1 cellular context compared by ENCODE assay signal in the genomic region with DNA sequence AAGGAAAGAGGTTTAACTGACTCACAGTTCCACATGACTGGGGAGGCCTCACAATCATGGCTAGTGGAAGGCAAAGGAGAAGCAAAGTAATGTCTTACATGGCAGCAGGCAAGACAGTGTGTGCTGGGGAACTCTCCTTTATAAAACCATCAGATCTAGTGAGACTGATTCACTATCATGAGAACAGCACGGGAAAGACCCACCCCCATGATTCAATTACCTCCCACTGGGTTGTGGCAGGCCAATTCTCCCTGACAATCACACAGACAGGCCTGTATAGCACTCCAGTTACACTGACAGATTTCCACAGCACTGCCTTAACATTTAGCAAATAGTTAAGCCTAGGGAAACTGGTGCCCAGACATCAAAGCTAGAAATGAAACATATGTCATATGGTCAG.
TF ChIP-seq lines count a peak whose summit lies in the region.

No MANE protein-coding gene starts in this region.

TF ChIP-seq in GM12878, 131 proteins besides CTCF, POLR2A, EP300 and RAD21:
- TF ChIP-seq, protein P1, sequence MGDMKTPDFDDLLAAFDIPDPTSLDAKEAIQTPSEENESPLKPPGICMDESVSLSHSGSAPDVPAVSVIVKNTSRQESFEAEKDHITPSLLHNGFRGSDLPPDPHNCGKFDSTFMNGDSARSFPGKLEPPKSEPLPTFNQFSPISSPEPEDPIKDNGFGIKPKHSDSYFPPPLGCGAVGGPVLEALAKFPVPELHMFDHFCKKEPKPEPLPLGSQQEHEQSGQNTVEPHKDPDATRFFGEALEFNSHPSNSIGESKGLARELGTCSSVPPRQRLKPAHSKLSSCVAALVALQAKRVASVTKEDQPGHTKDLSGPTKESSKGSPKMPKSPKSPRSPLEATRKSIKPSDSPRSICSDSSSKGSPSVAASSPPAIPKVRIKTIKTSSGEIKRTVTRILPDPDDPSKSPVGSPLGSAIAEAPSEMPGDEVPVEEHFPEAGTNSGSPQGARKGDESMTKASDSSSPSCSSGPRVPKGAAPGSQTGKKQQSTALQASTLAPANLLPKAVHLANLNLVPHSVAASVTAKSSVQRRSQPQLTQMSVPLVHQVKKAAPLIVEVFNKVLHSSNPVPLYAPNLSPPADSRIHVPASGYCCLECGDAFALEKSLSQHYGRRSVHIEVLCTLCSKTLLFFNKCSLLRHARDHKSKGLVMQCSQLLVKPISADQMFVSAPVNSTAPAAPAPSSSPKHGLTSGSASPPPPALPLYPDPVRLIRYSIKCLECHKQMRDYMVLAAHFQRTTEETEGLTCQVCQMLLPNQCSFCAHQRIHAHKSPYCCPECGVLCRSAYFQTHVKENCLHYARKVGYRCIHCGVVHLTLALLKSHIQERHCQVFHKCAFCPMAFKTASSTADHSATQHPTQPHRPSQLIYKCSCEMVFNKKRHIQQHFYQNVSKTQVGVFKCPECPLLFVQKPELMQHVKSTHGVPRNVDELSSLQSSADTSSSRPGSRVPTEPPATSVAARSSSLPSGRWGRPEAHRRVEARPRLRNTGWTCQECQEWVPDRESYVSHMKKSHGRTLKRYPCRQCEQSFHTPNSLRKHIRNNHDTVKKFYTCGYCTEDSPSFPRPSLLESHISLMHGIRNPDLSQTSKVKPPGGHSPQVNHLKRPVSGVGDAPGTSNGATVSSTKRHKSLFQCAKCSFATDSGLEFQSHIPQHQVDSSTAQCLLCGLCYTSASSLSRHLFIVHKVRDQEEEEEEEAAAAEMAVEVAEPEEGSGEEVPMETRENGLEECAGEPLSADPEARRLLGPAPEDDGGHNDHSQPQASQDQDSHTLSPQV (IDR thresholded peaks at IDR 0.05) = no peak
- TF ChIP-seq FOXM1 (IDR thresholded peaks at IDR 0.05; ENCODE audit: low read depth, low read length) = no peak
- TF ChIP-seq IKZF2 (IDR thresholded peaks at IDR 0.05) = no peak
- no peak for TF ChIP-seq ETV6 (conservative IDR thresholded peaks at IDR 0.05 in 1 of 2, IDR thresholded peaks at IDR 0.05 in 1 of 2; ENCODE audit: borderline replicate concordance in 1 of 2, low read depth in 1 of 2)
- no peak for TF ChIP-seq HDGF (IDR thresholded peaks at IDR 0.05)
- TF ChIP-seq MYC (IDR thresholded peaks at IDR 0.05; ENCODE audit: insufficient read depth, insufficient read length, insufficient replicate concordance, low read length, severe bottlenecking) = no peak
- TF ChIP-seq, protein P2, sequence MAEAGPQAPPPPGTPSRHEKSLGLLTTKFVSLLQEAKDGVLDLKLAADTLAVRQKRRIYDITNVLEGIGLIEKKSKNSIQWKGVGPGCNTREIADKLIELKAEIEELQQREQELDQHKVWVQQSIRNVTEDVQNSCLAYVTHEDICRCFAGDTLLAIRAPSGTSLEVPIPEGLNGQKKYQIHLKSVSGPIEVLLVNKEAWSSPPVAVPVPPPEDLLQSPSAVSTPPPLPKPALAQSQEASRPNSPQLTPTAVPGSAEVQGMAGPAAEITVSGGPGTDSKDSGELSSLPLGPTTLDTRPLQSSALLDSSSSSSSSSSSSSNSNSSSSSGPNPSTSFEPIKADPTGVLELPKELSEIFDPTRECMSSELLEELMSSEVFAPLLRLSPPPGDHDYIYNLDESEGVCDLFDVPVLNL (IDR thresholded peaks at IDR 0.05; ENCODE audit: low read depth, low read length) = no peak
- no peak for TF ChIP-seq SRF (IDR thresholded peaks at IDR 0.05; ENCODE audit: low read depth in 2 of 2, low read length in 2 of 2)
- no peak for TF ChIP-seq ZNF622 (IDR thresholded peaks at IDR 0.05)
- no peak for TF ChIP-seq STAT1 (conservative IDR thresholded peaks at IDR 0.05)
- TF ChIP-seq ASH2L (IDR thresholded peaks at IDR 0.05; ENCODE audit: borderline replicate concordance, low read depth) = no peak
- TF ChIP-seq CBX5 (IDR thresholded peaks at IDR 0.05; ENCODE audit: low read depth) = no peak
- TF ChIP-seq, protein P3, sequence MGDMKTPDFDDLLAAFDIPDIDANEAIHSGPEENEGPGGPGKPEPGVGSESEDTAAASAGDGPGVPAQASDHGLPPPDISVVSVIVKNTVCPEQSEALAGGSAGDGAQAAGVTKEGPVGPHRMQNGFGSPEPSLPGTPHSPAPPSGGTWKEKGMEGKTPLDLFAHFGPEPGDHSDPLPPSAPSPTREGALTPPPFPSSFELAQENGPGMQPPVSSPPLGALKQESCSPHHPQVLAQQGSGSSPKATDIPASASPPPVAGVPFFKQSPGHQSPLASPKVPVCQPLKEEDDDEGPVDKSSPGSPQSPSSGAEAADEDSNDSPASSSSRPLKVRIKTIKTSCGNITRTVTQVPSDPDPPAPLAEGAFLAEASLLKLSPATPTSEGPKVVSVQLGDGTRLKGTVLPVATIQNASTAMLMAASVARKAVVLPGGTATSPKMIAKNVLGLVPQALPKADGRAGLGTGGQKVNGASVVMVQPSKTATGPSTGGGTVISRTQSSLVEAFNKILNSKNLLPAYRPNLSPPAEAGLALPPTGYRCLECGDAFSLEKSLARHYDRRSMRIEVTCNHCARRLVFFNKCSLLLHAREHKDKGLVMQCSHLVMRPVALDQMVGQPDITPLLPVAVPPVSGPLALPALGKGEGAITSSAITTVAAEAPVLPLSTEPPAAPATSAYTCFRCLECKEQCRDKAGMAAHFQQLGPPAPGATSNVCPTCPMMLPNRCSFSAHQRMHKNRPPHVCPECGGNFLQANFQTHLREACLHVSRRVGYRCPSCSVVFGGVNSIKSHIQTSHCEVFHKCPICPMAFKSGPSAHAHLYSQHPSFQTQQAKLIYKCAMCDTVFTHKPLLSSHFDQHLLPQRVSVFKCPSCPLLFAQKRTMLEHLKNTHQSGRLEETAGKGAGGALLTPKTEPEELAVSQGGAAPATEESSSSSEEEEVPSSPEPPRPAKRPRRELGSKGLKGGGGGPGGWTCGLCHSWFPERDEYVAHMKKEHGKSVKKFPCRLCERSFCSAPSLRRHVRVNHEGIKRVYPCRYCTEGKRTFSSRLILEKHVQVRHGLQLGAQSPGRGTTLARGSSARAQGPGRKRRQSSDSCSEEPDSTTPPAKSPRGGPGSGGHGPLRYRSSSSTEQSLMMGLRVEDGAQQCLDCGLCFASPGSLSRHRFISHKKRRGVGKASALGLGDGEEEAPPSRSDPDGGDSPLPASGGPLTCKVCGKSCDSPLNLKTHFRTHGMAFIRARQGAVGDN (IDR thresholded peaks at IDR 0.05) = no peak
- TF ChIP-seq, protein P4, sequence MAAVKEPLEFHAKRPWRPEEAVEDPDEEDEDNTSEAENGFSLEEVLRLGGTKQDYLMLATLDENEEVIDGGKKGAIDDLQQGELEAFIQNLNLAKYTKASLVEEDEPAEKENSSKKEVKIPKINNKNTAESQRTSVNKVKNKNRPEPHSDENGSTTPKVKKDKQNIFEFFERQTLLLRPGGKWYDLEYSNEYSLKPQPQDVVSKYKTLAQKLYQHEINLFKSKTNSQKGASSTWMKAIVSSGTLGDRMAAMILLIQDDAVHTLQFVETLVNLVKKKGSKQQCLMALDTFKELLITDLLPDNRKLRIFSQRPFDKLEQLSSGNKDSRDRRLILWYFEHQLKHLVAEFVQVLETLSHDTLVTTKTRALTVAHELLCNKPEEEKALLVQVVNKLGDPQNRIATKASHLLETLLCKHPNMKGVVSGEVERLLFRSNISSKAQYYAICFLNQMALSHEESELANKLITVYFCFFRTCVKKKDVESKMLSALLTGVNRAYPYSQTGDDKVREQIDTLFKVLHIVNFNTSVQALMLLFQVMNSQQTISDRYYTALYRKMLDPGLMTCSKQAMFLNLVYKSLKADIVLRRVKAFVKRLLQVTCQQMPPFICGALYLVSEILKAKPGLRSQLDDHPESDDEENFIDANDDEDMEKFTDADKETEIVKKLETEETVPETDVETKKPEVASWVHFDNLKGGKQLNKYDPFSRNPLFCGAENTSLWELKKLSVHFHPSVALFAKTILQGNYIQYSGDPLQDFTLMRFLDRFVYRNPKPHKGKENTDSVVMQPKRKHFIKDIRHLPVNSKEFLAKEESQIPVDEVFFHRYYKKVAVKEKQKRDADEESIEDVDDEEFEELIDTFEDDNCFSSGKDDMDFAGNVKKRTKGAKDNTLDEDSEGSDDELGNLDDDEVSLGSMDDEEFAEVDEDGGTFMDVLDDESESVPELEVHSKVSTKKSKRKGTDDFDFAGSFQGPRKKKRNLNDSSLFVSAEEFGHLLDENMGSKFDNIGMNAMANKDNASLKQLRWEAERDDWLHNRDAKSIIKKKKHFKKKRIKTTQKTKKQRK (IDR thresholded peaks at IDR 0.05; ENCODE audit: low read depth, low read length) = no peak
- no peak for TF ChIP-seq DPF2 (IDR thresholded peaks at IDR 0.05)
- no peak for TF ChIP-seq RCOR1 (conservative IDR thresholded peaks at IDR 0.05; ENCODE audit: low read depth, low read length)
- TF ChIP-seq TBL1XR1 (IDR thresholded peaks at IDR 0.05; ENCODE audit: low read depth, low read length) = no peak
- no peak for TF ChIP-seq CREM (IDR thresholded peaks at IDR 0.05; ENCODE audit: low read depth)
